1 cellular context compared by ENCODE assay signal in the genomic region with DNA sequence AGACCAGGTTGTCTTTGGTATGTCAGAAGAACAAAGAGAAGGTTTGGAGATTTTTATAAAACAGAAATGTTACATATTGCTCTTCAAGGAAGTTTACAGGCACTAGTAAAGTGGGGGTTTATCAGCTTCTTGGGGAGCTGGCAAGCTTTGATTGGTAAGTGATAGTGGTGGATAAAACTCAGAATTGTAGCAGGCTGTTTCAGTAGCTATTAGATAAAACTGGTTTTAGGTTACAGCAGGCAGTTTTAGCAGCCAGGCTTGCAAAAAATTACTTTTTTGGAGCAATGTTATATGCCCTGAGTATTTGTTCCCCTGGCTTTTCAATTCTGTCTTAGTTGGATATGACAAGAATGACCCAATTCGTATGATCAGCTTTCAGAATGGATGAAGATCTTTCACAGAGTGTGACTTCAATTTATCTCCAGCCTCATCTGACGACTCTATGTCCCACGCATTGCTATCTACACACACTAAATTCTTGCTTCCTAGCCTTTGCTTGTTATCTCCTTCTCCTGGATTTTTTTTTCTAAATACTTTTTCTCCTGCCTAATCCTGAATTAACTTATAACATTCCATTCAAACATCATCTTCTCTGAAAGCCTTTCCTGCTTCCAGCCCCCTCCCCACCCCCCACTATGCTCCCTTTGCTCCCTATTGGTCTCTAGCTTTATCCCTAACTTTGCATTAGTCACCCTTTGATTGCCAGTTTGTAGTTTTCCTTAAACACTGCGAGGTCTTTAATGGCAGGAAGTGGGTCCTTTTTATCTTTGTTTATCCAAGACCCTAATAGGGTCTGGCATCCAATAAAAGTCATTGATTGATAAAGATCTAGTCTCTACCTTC.
TF ChIP-seq lines count a peak whose summit lies in the region.

No MANE protein-coding gene starts in this region.

TF ChIP-seq in IMR-90, 13 proteins besides CTCF, POLR2A, EP300 and RAD21:
- TF ChIP-seq CEBPB (IDR thresholded peaks at IDR 0.05; ENCODE audit: low read depth, low read length) (no peak), NFE2L2 (IDR thresholded peaks at IDR 0.05; ENCODE audit: low read depth, low read length) (no peak), CHD1 (IDR thresholded peaks at IDR 0.05; ENCODE audit: low read depth, low read length) (no peak), BHLHE40 (IDR thresholded peaks at IDR 0.05; ENCODE audit: low read depth, low read length) (no peak), RFX5 (IDR thresholded peaks at IDR 0.05; ENCODE audit: low read depth, low read length) (no peak), MXI1 (IDR thresholded peaks at IDR 0.05; ENCODE audit: borderline replicate concordance, low read depth, low read length) (no peak), RCOR1 (IDR thresholded peaks at IDR 0.05; ENCODE audit: insufficient replicate concordance, low read length) (no peak), MAFK (IDR thresholded peaks at IDR 0.05; ENCODE audit: low read depth, low read length) (no peak), MAZ (IDR thresholded peaks at IDR 0.05; ENCODE audit: borderline replicate concordance, low read depth, low read length) (no peak), FOS (IDR thresholded peaks at IDR 0.05; ENCODE audit: low read depth, low read length) (no peak), SMC3 (IDR thresholded peaks at IDR 0.05; ENCODE audit: low read depth, low read length) (no peak)
- TF ChIP-seq, protein P1, sequence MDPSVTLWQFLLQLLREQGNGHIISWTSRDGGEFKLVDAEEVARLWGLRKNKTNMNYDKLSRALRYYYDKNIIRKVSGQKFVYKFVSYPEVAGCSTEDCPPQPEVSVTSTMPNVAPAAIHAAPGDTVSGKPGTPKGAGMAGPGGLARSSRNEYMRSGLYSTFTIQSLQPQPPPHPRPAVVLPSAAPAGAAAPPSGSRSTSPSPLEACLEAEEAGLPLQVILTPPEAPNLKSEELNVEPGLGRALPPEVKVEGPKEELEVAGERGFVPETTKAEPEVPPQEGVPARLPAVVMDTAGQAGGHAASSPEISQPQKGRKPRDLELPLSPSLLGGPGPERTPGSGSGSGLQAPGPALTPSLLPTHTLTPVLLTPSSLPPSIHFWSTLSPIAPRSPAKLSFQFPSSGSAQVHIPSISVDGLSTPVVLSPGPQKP (IDR thresholded peaks at IDR 0.05; ENCODE audit: borderline replicate concordance, low read depth, low read length): no peak
- TF ChIP-seq, protein P2, sequence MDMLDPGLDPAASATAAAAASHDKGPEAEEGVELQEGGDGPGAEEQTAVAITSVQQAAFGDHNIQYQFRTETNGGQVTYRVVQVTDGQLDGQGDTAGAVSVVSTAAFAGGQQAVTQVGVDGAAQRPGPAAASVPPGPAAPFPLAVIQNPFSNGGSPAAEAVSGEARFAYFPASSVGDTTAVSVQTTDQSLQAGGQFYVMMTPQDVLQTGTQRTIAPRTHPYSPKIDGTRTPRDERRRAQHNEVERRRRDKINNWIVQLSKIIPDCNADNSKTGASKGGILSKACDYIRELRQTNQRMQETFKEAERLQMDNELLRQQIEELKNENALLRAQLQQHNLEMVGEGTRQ (IDR thresholded peaks at IDR 0.05; ENCODE audit: low read depth, low read length): no peak
TF ChIP-seq in IMR-90: peak in this region for 0.
